9 cellular contexts compared by ENCODE assay signal in the genomic region with DNA sequence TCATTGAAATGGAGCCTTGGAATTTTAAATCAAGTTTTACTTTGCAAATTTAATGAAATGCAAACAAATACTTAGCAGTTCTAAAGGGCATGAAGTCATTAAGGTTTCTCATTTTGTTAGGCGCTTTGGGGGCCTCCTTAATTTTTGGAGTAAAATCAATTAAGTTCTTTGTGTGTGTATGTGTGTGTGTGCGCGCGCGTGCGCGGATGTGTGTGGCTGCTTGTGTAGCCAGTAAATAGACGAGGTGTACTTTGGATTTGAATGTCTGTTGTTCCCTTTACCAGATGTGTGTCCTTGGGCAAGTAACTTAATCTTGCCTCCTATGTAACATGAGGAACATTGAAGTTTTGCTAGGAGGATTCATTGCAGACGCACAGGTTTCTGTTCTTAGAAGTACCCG.
"Had no signal": no experiment of that assay in that cellular context is flagged by ENCODE, and none has a peak within 500 bp of the region (broad histone marks: within the 10 kb centered on the region; RNA-seq: fewer than 3 reads in every experiment).

No MANE protein-coding gene starts in this region.

- H3K27ac ChIP-seq: HL-60, KMS-11 had no signal

- H3K4me2 ChIP-seq: KMS-11 had no signal

- H3K27me3 Mint-ChIP-seq: IgD-negative memory B cell had no signal

- H3K36me3 Mint-ChIP-seq: IgD-negative memory B cell had no signal

- H3K4me3 Mint-ChIP-seq: IgD-negative memory B cell had no signal

- H3K9ac ChIP-seq: KMS-11 had no signal

- ATAC-seq: HepG2, K562 had no signal

- H3K27ac Mint-ChIP-seq: IgD-negative memory B cell had no signal

- DNase-seq: IMR-90, KBM-7, KG1 had no signal

- FAIRE-seq: HepG2, HTR-8/SVneo, K562 had no signal

- H3K4me3 ChIP-seq: K562 had no signal

- H3K4me1 Mint-ChIP-seq: IgD-negative memory B cell had no signal
